21 cellular contexts compared by ENCODE assay signal in the genomic region with DNA sequence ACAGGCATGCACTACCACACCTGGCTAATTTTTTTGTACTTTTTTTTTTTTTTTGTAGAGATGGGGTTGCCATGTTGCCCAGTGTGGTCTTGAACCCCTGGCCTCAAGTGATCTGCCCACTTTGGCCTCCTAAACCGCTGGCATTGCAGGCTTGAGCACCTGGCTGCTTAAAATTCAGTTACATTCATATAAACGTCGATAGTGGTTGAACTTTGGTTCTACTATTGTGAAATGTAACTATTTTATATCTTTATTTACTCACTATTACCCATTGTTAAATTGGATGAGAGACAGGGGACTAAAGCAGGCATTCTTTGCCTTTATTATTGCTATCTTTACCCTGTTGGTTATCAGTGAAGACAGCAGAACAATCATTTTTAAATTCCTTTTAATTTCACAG.
"Had no signal": no experiment of that assay in that cellular context is flagged by ENCODE, and none has a peak within 500 bp of the region (broad histone marks: within the 10 kb centered on the region; RNA-seq: fewer than 3 reads in every experiment).

No MANE protein-coding gene starts in this region.

- H3K27me3 ChIP-seq: neutrophil, pancreas, right atrium auricular region, transverse colon, vagina had no signal

- H3K4me3 ChIP-seq: coronary artery, lung, pancreas, prostate gland, right atrium auricular region, skin epidermis, transverse colon, vagina had no signal

- H3K27ac Mint-ChIP-seq: effector memory CD8-positive, alpha-beta T cell; memory B cell; natural killer cell treated with Interleukin-12 subunit alpha and Interleukin-12 subunit beta and Interleukin-15 and Interleukin-18, amount 100 ng/mL, for 72 hours; stimulated activated naive B cell treated with anti-CD40 and anti-IgM and Interleukin-4, amounts not matched to agents 10 μg/mL and 1 μg/mL and 100 μg/mL, for 72 hours; stimulated activated naive CD8-positive, alpha-beta T cell treated with anti-CD3 and anti-CD28 coated beads, Interleukin-15, Interleukin-2, amounts not matched to agents 100 ng/mL and 50 ng/mL, for 24 hours had no signal

- H3K9me3 Mint-ChIP-seq: effector memory CD8-positive, alpha-beta T cell; memory B cell; naive B cell; natural killer cell treated with Interleukin-12 subunit alpha and Interleukin-12 subunit beta and Interleukin-15 and Interleukin-18, amount 100 ng/mL, for 72 hours; neural crest cell; stimulated activated naive B cell treated with anti-CD40 and anti-IgM and Interleukin-4, amounts not matched to agents 10 μg/mL and 1 μg/mL and 100 μg/mL, for 72 hours; stimulated activated naive CD8-positive, alpha-beta T cell treated with anti-CD3 and anti-CD28 coated beads, Interleukin-15, Interleukin-2, amounts not matched to agents 100 ng/mL and 50 ng/mL, for 24 hours had no signal

- ATAC-seq: effector memory CD8-positive, alpha-beta T cell; left cardiac atrium; left ventricle myocardium superior; natural killer cell treated with Interleukin-12 subunit alpha and Interleukin-12 subunit beta and Interleukin-15 and Interleukin-18, amount 100 ng/mL, for 72 hours; pancreas; stimulated activated naive B cell treated with anti-CD40 and anti-IgM and Interleukin-4, amounts not matched to agents 10 μg/mL and 1 μg/mL and 100 μg/mL, for 72 hours had no signal

- H3K36me3 ChIP-seq: neutrophil, pancreas, prostate gland, right atrium auricular region, transverse colon, vagina had no signal

- H3K27me3 Mint-ChIP-seq: effector memory CD8-positive, alpha-beta T cell; memory B cell; naive B cell; natural killer cell treated with Interleukin-12 subunit alpha and Interleukin-12 subunit beta and Interleukin-15 and Interleukin-18, amount 100 ng/mL, for 72 hours; stimulated activated naive B cell treated with anti-CD40 and anti-IgM and Interleukin-4, amounts not matched to agents 10 μg/mL and 1 μg/mL and 100 μg/mL, for 72 hours; stimulated activated naive CD8-positive, alpha-beta T cell treated with anti-CD3 and anti-CD28 coated beads, Interleukin-15, Interleukin-2, amounts not matched to agents 100 ng/mL and 50 ng/mL, for 24 hours had no signal

- DNase-seq: effector memory CD8-positive, alpha-beta T cell; erythroblast; left cardiac atrium; left ventricle myocardium superior; naive B cell; pancreas; stimulated activated CD4-positive, alpha-beta T cell treated with anti-CD3 and anti-CD28 coated beads, Interleukin-15, amount 100 ng/mL, for 24 hours; stimulated activated CD4-positive, alpha-beta T cell treated with anti-CD3 and anti-CD28 coated beads, Interleukin-2, amount 100 ng/mL, for 48 hours; stimulated activated naive B cell treated with anti-CD40 and anti-IgM and Interleukin-4, amounts not matched to agents 10 μg/mL and 1 μg/mL and 100 μg/mL, for 72 hours; transverse colon had no signal

- H3K27ac ChIP-seq: coronary artery, prostate gland, right atrium auricular region, skin epidermis had no signal

- H3K9me3 ChIP-seq: neutrophil, pancreas, prostate gland, right atrium auricular region, transverse colon, vagina had no signal

- H3K4me3 Mint-ChIP-seq: effector memory CD8-positive, alpha-beta T cell; memory B cell; naive B cell; natural killer cell treated with Interleukin-12 subunit alpha and Interleukin-12 subunit beta and Interleukin-15 and Interleukin-18, amount 100 ng/mL, for 72 hours; neural crest cell; stimulated activated naive B cell treated with anti-CD40 and anti-IgM and Interleukin-4, amounts not matched to agents 10 μg/mL and 1 μg/mL and 100 μg/mL, for 72 hours; stimulated activated naive CD8-positive, alpha-beta T cell treated with anti-CD3 and anti-CD28 coated beads, Interleukin-15, Interleukin-2, amounts not matched to agents 100 ng/mL and 50 ng/mL, for 24 hours had no signal
